ENCODE assay signal across 8 cellular contexts in genomic region chr3:56758539-56758981, GRCh38. TPM values are rescaled to one million over a fixed set of nuclear protein-coding genes. Genes with fewer than 3 reads are reported as not detected.
DNase-seq lines count a peak whose midpoint lies in the region; ATAC-seq and TF ChIP-seq lines count a peak whose summit lies in the region.

No MANE protein-coding gene starts in this region.

- peak overlapping the region; percentile 74 for H3K27ac ChIP-seq in smooth muscle cell (ENCODE audit: low read depth)

- DNase-seq in Daoy (ENCODE audit: low read depth) (peak; percentile 34), HPDE6-E6E7 (ENCODE audit: extremely low spot score) (peak; percentile 47), fibroblast of peridontal ligament (ENCODE audit: extremely low read depth) (peak; percentile 93), smooth muscle cell (lab: John Stamatoyannopoulos, UW; ENCODE audit: unreplicated experiment) (no peak), GM19240 (ENCODE audit: insufficient read length, low spot score) (no peak), Ammon's horn (ENCODE audit: low spot score) (no peak)
- DNase-seq in activated CD4-positive, alpha-beta T cell treated with anti-CD3 and anti-CD28 coated beads, Interleukin-2, amount 50 U/mL, for 1 hour = peak; percentile 20

- peaks cover 30% of the 10 kb centered on the region for H3F3A ChIP-seq in smooth muscle cell (ENCODE audit: low read depth)

- peaks cover 17% of the 10 kb centered on the region for H3K4me1 ChIP-seq in smooth muscle cell (ENCODE audit: low read depth)

- ATAC-seq in GM21381 (IDR thresholded peaks at IDR 0.05; ENCODE audit: unreplicated experiment) = peak; percentile 69

- peak overlapping the region; percentile 23 for H3K4me3 ChIP-seq in smooth muscle cell

- peaks cover 96% of the 10 kb centered on the region for H3K79me2 ChIP-seq in smooth muscle cell (ENCODE audit: low read depth)

- no peak overlapping the region for H2AFZ ChIP-seq in smooth muscle cell (ENCODE audit: low read depth)

- peak overlapping the region; percentile 79 for H3K4me2 ChIP-seq in smooth muscle cell

- no peaks in the 10 kb centered on the region for H3K27me3 ChIP-seq in smooth muscle cell (ENCODE audit: low read depth)

- WGBS in smooth muscle cell (ENCODE audit: low lambda C conversion rate) = 0% methylated on average over 2 of the region's 2 CpGs

- TF ChIP-seq CTCF in smooth muscle cell (IDR thresholded peaks at IDR 0.05; ENCODE audit: borderline replicate concordance, insufficient read depth, poor library complexity, severe bottlenecking) = no peak

- H3K9me3 ChIP-seq in smooth muscle cell (replicated peaks; ENCODE audit: low read depth) = no peaks in the 10 kb centered on the region

- H4K20me1 ChIP-seq in smooth muscle cell (ENCODE audit: low read depth) = peaks cover 100% of the 10 kb centered on the region

- H3K9ac ChIP-seq in smooth muscle cell (ENCODE audit: low read depth) = no peak overlapping the region

- peaks cover 7% of the 10 kb centered on the region for H3K36me3 ChIP-seq in smooth muscle cell (ENCODE audit: low read depth)

RNA-seq across cellular contexts. Expression of gene ARHGEF3, which starts 43.2 kb away (rescaled TPM):
- total RNA-seq in Daoy (2014; rRNA removed; shearing (Covaris generic)) = 5.1 and 5.3 TPM in 2 replicates
- total RNA-seq in smooth muscle cell = 131 and 139 TPM in 2 replicates
- 90.5 and 137 TPM in 2 replicates for polyA plus RNA-seq in smooth muscle cell

Comparison
In these comparisons a context has a peak if more than half of its experiments do, and no peak if none do; other contexts are left out.
1. DNase-seq: peak in Daoy (single experiment), HPDE6-E6E7 (single experiment), activated CD4-positive, alpha-beta T cell treated with anti-CD3 and anti-CD28 coated beads, Interleukin-2, amount 50 U/mL, for 1 hour (single experiment) and fibroblast of peridontal ligament (single experiment); none in smooth muscle cell (single experiment), GM19240 (single experiment) and Ammon's horn (single experiment).
2. RNA of gene ARHGEF3, which starts 43.2 kb away (total RNA-seq): 131 to 139 TPM in smooth muscle cell; 5.1 to 5.3 TPM in Daoy; every median in the first group is over 10 times any median in the second.